Comparison of ENCODE assay signal across 10 cellular contexts in the genomic region with DNA sequence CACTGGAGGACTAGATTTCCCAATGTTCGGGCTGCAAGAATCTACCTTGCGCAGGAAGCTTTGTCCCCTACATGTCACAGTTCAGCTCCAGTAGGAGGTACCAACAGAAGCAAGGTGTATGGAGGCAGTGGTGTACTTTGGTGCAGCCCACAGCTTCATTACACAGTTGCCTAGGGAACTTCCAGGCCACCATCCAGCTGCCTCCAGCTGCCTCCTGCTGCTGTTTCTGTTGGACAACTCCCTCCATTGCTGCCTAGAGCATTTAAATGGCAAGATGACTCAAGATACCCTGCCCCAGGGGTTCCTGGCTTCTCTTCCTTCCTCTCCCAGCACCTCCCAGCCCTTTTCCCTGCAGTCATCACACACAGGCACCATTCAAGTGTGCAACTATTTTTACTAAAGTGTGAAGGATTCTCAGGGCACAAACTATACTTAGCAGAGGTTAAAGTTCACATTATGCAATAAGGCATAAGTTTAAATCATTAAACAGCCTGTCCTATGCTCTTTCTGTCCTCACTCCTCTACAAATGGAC. TPM values are rescaled to one million over a fixed set of nuclear protein-coding genes. Genes with fewer than 3 reads are reported as not detected.
DNase-seq lines count a peak whose midpoint lies in the region; ATAC-seq and TF ChIP-seq lines count a peak whose summit lies in the region.
"Had no signal": no experiment of that assay in that cellular context is flagged by ENCODE, and none has a peak within 500 bp of the region (broad histone marks: within the 10 kb centered on the region; RNA-seq: fewer than 3 reads in every experiment).

No MANE protein-coding gene starts in this region.

- peak overlapping the region; percentile 74; the same call in 1 of the 2 replicates for H2AFZ ChIP-seq in Loucy (ENCODE audit: low read length)

- H3K4me1 ChIP-seq in Loucy (ENCODE audit: insufficient read depth, low read length, poor library complexity, severe bottlenecking), result peaks cover 6% of the 10 kb centered on the region
- peaks cover 19% of the 10 kb centered on the region for H3K4me1 ChIP-seq in colonic mucosa
- peaks cover 13 to 42% (median 27%) of the 10 kb centered on the region in 4 donors for H3K4me1 ChIP-seq in liver (ENCODE audit: control insufficient read depth in 4 of 4, insufficient read depth in 4 of 4, low read length in 3 of 4)
- peaks cover 0 to 15% (median 8%) of the 10 kb centered on the region in 3 donors for H3K4me1 ChIP-seq in esophagus squamous epithelium
- H3K4me1 ChIP-seq: SJCRH30 had no signal

- H3K9me2 ChIP-seq in Loucy (replicated peaks; ENCODE audit: low read depth, low read length), result no peaks in the 10 kb centered on the region

- H4K20me1 ChIP-seq in Loucy (ENCODE audit: insufficient read depth, low read length, poor library complexity, severe bottlenecking), result no peaks in the 10 kb centered on the region

- intact Hi-C loops in colonic mucosa (cut with DNase I), result no loop called here
- intact Hi-C loops in esophagus squamous epithelium (cut with DNase I), result no loop called here

- no peaks in the 10 kb centered on the region for H3K36me3 ChIP-seq in Loucy (ENCODE audit: insufficient read depth, low read length)
- H3K36me3 ChIP-seq in colonic mucosa, result no peaks in the 10 kb centered on the region
- no peaks in the 10 kb centered on the region for H3K36me3 ChIP-seq in liver (ENCODE audit: control insufficient read depth in 4 of 4, insufficient read depth in 3 of 4, low read depth in 1 of 4, low read length in 3 of 4)
- H3K36me3 ChIP-seq in esophagus squamous epithelium, result no peaks in the 10 kb centered on the region
- H3K36me3 ChIP-seq: SJCRH30 had no signal

- no peak for ATAC-seq in HG02763 (IDR thresholded peaks at IDR 0.05; ENCODE audit: unreplicated experiment)
- ATAC-seq in GM18502 (IDR thresholded peaks at IDR 0.05; ENCODE audit: poor library complexity, unreplicated experiment), result no peak

- H3K9ac ChIP-seq in Loucy (ENCODE audit: low read depth, low read length, poor library complexity, severe bottlenecking) (no peak overlapping the region), colonic mucosa (ENCODE audit: low read depth in 2 of 2, low read length in 2 of 2) (peak overlapping the region in 1 of 2 donors; percentile 72), liver (ENCODE audit: low read depth in 1 of 2, low read length in 2 of 2) (no peak overlapping the region)

- peak; percentile 28 to 53 for TF ChIP-seq RAD21 in liver (IDR thresholded peaks at IDR 0.05)

- WGBS in liver, result 57% methylated on average over 2 of the region's 2 CpGs
- WGBS in esophagus squamous epithelium, 2 donors, result 88 to 93% methylated on average over 2 of the region's 2 CpGs

- H3K4me2 ChIP-seq in Loucy (ENCODE audit: low read depth, low read length, poor library complexity, severe bottlenecking), result no peak overlapping the region

- H3K27me3 ChIP-seq in Loucy (ENCODE audit: insufficient read depth, low read length, poor library complexity, severe bottlenecking) (no peaks in the 10 kb centered on the region), colonic mucosa (no peaks in the 10 kb centered on the region), liver (ENCODE audit: control insufficient read depth in 4 of 4, insufficient read depth in 4 of 4, low read length in 3 of 4) (no peaks in the 10 kb centered on the region), esophagus squamous epithelium (no peaks in the 10 kb centered on the region)
- H3K27me3 ChIP-seq: SJCRH30 had no signal

- TF ChIP-seq CTCF in AG09309 (IDR thresholded peaks at IDR 0.05; ENCODE audit: control insufficient read depth, insufficient read depth, low read depth, low read length, missing control alignments) (no peak), Loucy (conservative IDR thresholded peaks at IDR 0.05; ENCODE audit: low read length) (no peak), colonic mucosa (IDR thresholded peaks at IDR 0.05) (no peak), liver (IDR thresholded peaks at IDR 0.05; ENCODE audit: low read depth, low read length, missing input control) (no peak), esophagus squamous epithelium (IDR thresholded peaks at IDR 0.05) (no peak)

- H3K27ac ChIP-seq in colonic mucosa (peak overlapping the region; percentile 14), liver (ENCODE audit: low read depth in 1 of 2, low read length in 2 of 2) (peak overlapping the region in 1 of 2 donors; percentile 57), esophagus squamous epithelium (no peak overlapping the region)
- H3K27ac ChIP-seq: SJCRH30 had no signal

- DNase-seq in AG09309 (ENCODE audit: low read depth), result peak; percentile 7
- peak; percentile 64 for DNase-seq in colonic mucosa
- DNase-seq in esophagus squamous epithelium (lab: John Stamatoyannopoulos, UW), result no peak
- no peak for DNase-seq in stimulated activated CD4-positive, alpha-beta T cell treated with anti-CD3 and anti-CD28 coated beads, Interleukin-15, amount 100 ng/mL, for 24 hours
- DNase-seq: activated CD4-positive, alpha-beta memory T cell treated with anti-CD3 and anti-CD28 coated beads for 36 hours; SJCRH30 had no signal

- no peaks in the 10 kb centered on the region for H3F3A ChIP-seq in Loucy (ENCODE audit: low read depth)

- H3K79me2 ChIP-seq in Loucy (ENCODE audit: insufficient read depth, low read length), result no peaks in the 10 kb centered on the region

- H3K9me3 ChIP-seq in Loucy (ENCODE audit: insufficient read depth, low read depth, low read length) (no peaks in the 10 kb centered on the region), colonic mucosa (no peaks in the 10 kb centered on the region), liver (ENCODE audit: control insufficient read depth in 4 of 4, low read length in 3 of 4) (no peaks in the 10 kb centered on the region), esophagus squamous epithelium (no peaks in the 10 kb centered on the region)
- H3K9me3 ChIP-seq: SJCRH30 had no signal

- H3K4me3 ChIP-seq in AG09309 (ENCODE audit: control insufficient read depth, low read depth, low read length), result no peak overlapping the region
- H3K4me3 ChIP-seq in Loucy (ENCODE audit: low read length, poor library complexity, severe bottlenecking), result no peak overlapping the region
- no peak overlapping the region for H3K4me3 ChIP-seq in colonic mucosa
- H3K4me3 ChIP-seq in liver (ENCODE audit: low read depth in 1 of 3, low read length in 3 of 3), result no peak overlapping the region
- H3K4me3 ChIP-seq in esophagus squamous epithelium, result no peak overlapping the region
- H3K4me3 ChIP-seq: SJCRH30 had no signal

- TF ChIP-seq POLR2A in esophagus squamous epithelium (IDR thresholded peaks at IDR 0.05), result no peak

TF ChIP-seq in liver, 16 proteins besides CTCF, POLR2A, EP300 and RAD21 (continues in another document):
- TF ChIP-seq YY1 (IDR thresholded peaks at IDR 0.05) (peak; percentile 71), RXRA (IDR thresholded peaks at IDR 0.05) (peak; percentile 62), EGR1 (IDR thresholded peaks at IDR 0.05; ENCODE audit: low read depth in 2 of 2) (no peak), FOXA1 (IDR thresholded peaks at IDR 0.05) (no peak), JUND (IDR thresholded peaks at IDR 0.05) (peak; percentile 24 to 36), HNF4A (conservative IDR thresholded peaks at IDR 0.05) (peak; percentile 88 to 91), HNF4G (IDR thresholded peaks at IDR 0.05) (peak; percentile 44), TAF1 (conservative IDR thresholded peaks at IDR 0.05) (no peak)
- TF ChIP-seq, protein P1, sequence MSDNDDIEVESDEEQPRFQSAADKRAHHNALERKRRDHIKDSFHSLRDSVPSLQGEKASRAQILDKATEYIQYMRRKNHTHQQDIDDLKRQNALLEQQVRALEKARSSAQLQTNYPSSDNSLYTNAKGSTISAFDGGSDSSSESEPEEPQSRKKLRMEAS (IDR thresholded peaks at IDR 0.05), result peak; percentile 49
- TF ChIP-seq, protein P2, sequence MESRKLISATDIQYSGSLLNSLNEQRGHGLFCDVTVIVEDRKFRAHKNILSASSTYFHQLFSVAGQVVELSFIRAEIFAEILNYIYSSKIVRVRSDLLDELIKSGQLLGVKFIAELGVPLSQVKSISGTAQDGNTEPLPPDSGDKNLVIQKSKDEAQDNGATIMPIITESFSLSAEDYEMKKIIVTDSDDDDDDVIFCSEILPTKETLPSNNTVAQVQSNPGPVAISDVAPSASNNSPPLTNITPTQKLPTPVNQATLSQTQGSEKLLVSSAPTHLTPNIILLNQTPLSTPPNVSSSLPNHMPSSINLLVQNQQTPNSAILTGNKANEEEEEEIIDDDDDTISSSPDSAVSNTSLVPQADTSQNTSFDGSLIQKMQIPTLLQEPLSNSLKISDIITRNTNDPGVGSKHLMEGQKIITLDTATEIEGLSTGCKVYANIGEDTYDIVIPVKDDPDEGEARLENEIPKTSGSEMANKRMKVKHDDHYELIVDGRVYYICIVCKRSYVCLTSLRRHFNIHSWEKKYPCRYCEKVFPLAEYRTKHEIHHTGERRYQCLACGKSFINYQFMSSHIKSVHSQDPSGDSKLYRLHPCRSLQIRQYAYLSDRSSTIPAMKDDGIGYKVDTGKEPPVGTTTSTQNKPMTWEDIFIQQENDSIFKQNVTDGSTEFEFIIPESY (IDR thresholded peaks at IDR 0.05), result peak; percentile 55
- TF ChIP-seq, protein P3, sequence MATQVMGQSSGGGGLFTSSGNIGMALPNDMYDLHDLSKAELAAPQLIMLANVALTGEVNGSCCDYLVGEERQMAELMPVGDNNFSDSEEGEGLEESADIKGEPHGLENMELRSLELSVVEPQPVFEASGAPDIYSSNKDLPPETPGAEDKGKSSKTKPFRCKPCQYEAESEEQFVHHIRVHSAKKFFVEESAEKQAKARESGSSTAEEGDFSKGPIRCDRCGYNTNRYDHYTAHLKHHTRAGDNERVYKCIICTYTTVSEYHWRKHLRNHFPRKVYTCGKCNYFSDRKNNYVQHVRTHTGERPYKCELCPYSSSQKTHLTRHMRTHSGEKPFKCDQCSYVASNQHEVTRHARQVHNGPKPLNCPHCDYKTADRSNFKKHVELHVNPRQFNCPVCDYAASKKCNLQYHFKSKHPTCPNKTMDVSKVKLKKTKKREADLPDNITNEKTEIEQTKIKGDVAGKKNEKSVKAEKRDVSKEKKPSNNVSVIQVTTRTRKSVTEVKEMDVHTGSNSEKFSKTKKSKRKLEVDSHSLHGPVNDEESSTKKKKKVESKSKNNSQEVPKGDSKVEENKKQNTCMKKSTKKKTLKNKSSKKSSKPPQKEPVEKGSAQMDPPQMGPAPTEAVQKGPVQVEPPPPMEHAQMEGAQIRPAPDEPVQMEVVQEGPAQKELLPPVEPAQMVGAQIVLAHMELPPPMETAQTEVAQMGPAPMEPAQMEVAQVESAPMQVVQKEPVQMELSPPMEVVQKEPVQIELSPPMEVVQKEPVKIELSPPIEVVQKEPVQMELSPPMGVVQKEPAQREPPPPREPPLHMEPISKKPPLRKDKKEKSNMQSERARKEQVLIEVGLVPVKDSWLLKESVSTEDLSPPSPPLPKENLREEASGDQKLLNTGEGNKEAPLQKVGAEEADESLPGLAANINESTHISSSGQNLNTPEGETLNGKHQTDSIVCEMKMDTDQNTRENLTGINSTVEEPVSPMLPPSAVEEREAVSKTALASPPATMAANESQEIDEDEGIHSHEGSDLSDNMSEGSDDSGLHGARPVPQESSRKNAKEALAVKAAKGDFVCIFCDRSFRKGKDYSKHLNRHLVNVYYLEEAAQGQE (IDR thresholded peaks at IDR 0.05), result no peak

RNA-seq across cellular contexts. Expression of a gene that starts 39.0 kb away (rescaled TPM):
- total RNA-seq in colonic mucosa (100 to 1,000 TPM; 718 to 936 TPM), liver (100 to 1,000 TPM in 1 of 2 donors, 10 to 100 TPM in 1; 80.8 to 128 TPM), esophagus squamous epithelium (100 to 1,000 TPM; 310 to 443 (median 391) TPM)
- 10 to 100 TPM; 68.6 to 84.5 TPM for polyA plus RNA-seq in liver

Comparison
In these comparisons a context has a peak if more than half of its experiments do, and no peak if none do; other contexts are left out.
1. DNase-seq: peak in AG09309 (single experiment) and colonic mucosa (single experiment); none in esophagus squamous epithelium (single experiment) and stimulated activated CD4-positive, alpha-beta T cell treated with anti-CD3 and anti-CD28 coated beads, Interleukin-15, amount 100 ng/mL, for 24 hours (single experiment).